In the genomic region with DNA sequence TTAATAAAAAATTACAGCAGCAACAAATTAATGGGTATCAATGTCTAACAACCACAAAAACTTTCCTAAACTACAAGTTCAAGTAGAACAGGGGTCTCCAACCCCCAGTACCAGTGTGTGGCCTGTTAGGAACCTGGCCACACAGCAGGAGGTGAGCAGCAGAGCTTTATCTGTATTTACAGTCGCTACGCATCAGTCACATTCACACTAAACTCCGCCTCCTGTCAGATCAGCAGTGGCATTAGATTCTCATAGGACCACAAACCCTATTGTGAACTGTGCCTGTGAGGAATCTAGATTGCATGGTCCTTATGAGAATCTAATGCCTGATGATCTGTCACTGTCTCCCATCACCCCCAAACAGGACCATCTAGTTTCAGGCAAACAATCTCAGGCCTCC, we compare ENCODE assay signal across 37 cellular contexts. TPM values are rescaled to one million over a fixed set of nuclear protein-coding genes. Genes with fewer than 3 reads are reported as not detected.
"Had no signal": no experiment of that assay in that cellular context is flagged by ENCODE, and none has a peak within 500 bp of the region (broad histone marks: within the 10 kb centered on the region; RNA-seq: fewer than 3 reads in every experiment).

No MANE protein-coding gene starts in this region.

- H3K36me3 ChIP-seq: brain microvascular endothelial cell, WERI-Rb-1 had no signal

- H3K4me3 ChIP-seq: PC-9 had no signal

- H2AFZ ChIP-seq: PC-9 had no signal

- ATAC-seq: activated CD8-positive, alpha-beta memory T cell treated with anti-CD3 and anti-CD28 coated beads, Interleukin-2, amount 10 ng/mL, durations not matched to agents 7 days and 5 days; activated T-cell treated with anti-CD3 and anti-CD28 coated beads, Interleukin-2, amount 50 U/mL, for 72 hours; activated T-helper 17 cell treated with anti-CD3 and anti-CD28 coated beads, Interleukin-2, amount 50 U/mL, for 72 hours; Right ventricle myocardium inferior had no signal

- DNase-seq: activated CD4-positive, alpha-beta memory T cell treated with anti-CD3 and anti-CD28 coated beads, Interleukin-2, amount 10 ng/mL, durations not matched to agents 7 days and 5 days; activated CD4-positive, alpha-beta T cell treated with anti-CD3 and anti-CD28 coated beads for 1 hour; activated CD4-positive, alpha-beta T cell treated with anti-CD3 and anti-CD28 coated beads for 48 hours; activated CD4-positive, CD25-positive, alpha-beta regulatory T cell; activated CD8-positive, alpha-beta memory T cell treated with anti-CD3 and anti-CD28 coated beads for 24 hours; activated CD8-positive, alpha-beta memory T cell treated with anti-CD3 and anti-CD28 coated beads, Interleukin-2, amount 10 ng/mL, durations not matched to agents 7 days and 5 days; activated CD8-positive, alpha-beta memory T cell treated with anti-CD3 and anti-CD28 coated beads, Interleukin-2, amount 50 U/mL, for 48 hours; activated effector memory CD4-positive, alpha-beta T cell treated with anti-CD3 and anti-CD28 coated beads, Interleukin-2, amount 50 U/mL, for 16 hours; activated naive CD4-positive, alpha-beta T cell; activated T-cell treated with anti-CD3 and anti-CD28 coated beads, Interleukin-2, amount 50 U/mL, for 72 hours; amniotic stem cell; aorta; brain microvascular endothelial cell; central memory CD4-positive, alpha-beta T cell; Karpas-422; KBM-7; NCI-H1105; NCI-H1417 treated with DMSO at 0.1 percent for 48 hours; NCI-H187 treated with DMSO at 0.1 percent for 48 hours; NCI-H2081; NCI-H2171 treated with DMSO at 0.1 percent for 48 hours; NCI-H2227 treated with DMSO at 0.1 percent for 48 hours; NCI-H446; NCI-H510A treated with DMSO at 0.1 percent for 48 hours; NCI-H69; NK-92 treated with Interleukin-12 subunit alpha and Interleukin-12 subunit beta, amount 100 ng/mL, for 24 hours; PC-9; SW 1271; T-helper 1 cell; T-helper 2 cell; T-helper 9 cell; WERI-Rb-1 had no signal

- H3K4me2 ChIP-seq: PC-9 had no signal

- H3K27me3 ChIP-seq: brain microvascular endothelial cell had no signal

- H3K27ac ChIP-seq: brain microvascular endothelial cell, PC-9, RWPE1, WERI-Rb-1 had no signal

RNA-seq across cellular contexts. Expression of a gene that starts 18.5 kb away (rescaled TPM):
- total RNA-seq: cerebellum, MCF 10A, PC-9 had no signal
